9 cellular contexts compared by ENCODE assay signal in genomic region chr12:49945394-49946080, GRCh38. TPM values are rescaled to one million over a fixed set of nuclear protein-coding genes. Genes with fewer than 3 reads are reported as not detected.
A peak's percentile ranks its signal among the peaks of the same experiment; 100 is the strongest.
DNase-seq lines count a peak whose midpoint lies in the region; ATAC-seq and TF ChIP-seq lines count a peak whose summit lies in the region.
"Had no signal": no experiment of that assay in that cellular context is flagged by ENCODE, and none has a peak within 500 bp of the region (broad histone marks: within the 10 kb centered on the region; RNA-seq: fewer than 3 reads in every experiment).

No MANE protein-coding gene starts in this region.

- H3K27me3 ChIP-seq in DOHH2 (ENCODE audit: control insufficient read depth, low read length) (no peaks in the 10 kb centered on the region), HAP-1 (ENCODE audit: low read depth) (no peaks in the 10 kb centered on the region), right lobe of liver (no peaks in the 10 kb centered on the region)

- TF ChIP-seq CTCF in DOHH2 (IDR thresholded peaks at IDR 0.05; ENCODE audit: low read depth, low read length, poor library complexity, severe bottlenecking): peak; percentile 94
- peak; percentile 72 to 97 (median 90) for TF ChIP-seq CTCF in right lobe of liver (IDR thresholded peaks at IDR 0.05)

- peak overlapping the region; percentile 67 for H3K4me3 ChIP-seq in DOHH2 (ENCODE audit: low read length)
- H3K4me3 ChIP-seq in HAP-1: peak overlapping the region; percentile 22
- H3K4me3 ChIP-seq in right lobe of liver: no peak overlapping the region

- no peaks in the 10 kb centered on the region for H4K20me1 ChIP-seq in DOHH2 (ENCODE audit: control insufficient read depth, insufficient read depth, low read depth, low read length)

- ATAC-seq in right lobe of liver: peak; percentile 97 to 98 (median 98)
- ATAC-seq in HG03039 (IDR thresholded peaks at IDR 0.05; ENCODE audit: unreplicated experiment): no peak

- H3K4me2 ChIP-seq in DOHH2 (ENCODE audit: low read length): peak overlapping the region; percentile 72

- no peaks in the 10 kb centered on the region for H3K9me2 ChIP-seq in DOHH2 (replicated peaks; ENCODE audit: control insufficient read depth, low read length)

- no peak for TF ChIP-seq POLR2A in right lobe of liver (IDR thresholded peaks at IDR 0.05)

- H3K36me3 ChIP-seq in DOHH2 (ENCODE audit: control insufficient read depth, low read length) (no peaks in the 10 kb centered on the region), HAP-1 (replicated peaks) (no peaks in the 10 kb centered on the region), right lobe of liver (no peaks in the 10 kb centered on the region)

- DNase-seq in HAP-1 (ENCODE audit: low spot score in 2 of 2): peak; percentile 88 to 95
- peak; percentile 81 for DNase-seq in NCI-H460 (ENCODE audit: extremely low read depth, low read depth)
- peak; percentile 77 to 81 for DNase-seq in activated CD4-positive, alpha-beta T cell treated with anti-CD3 and anti-CD28 coated beads, Interleukin-2, amount 50 U/mL, for 24 hours (ENCODE audit: low read depth in 1 of 2, low spot score in 1 of 2)
- peak; percentile 74 for DNase-seq in dedifferentiated amniotic fluid mesenchymal stem cell (ENCODE audit: extremely low spot score)
- peak; percentile 82 to 85 (median 83) for DNase-seq in right lobe of liver
- DNase-seq in stimulated activated CD4-positive, alpha-beta T cell treated with anti-CD3 and anti-CD28 coated beads, Interleukin-2, amount 100 ng/mL, for 48 hours: peak; percentile 91 to 92

- intact Hi-C loops in right lobe of liver (cut with DNase I): no loop called here

- 6% methylated on average over 28 of the region's 28 CpGs for WGBS in right lobe of liver (ENCODE audit: insufficient coverage, low coverage, low lambda C conversion rate, missing lambda C conversion rate)

- in situ Hi-C loops in HAP-1 (cut with MboI; ENCODE audit: low sequenced_read_pairs): no loop called here

- H3F3A ChIP-seq in DOHH2 (ENCODE audit: control insufficient read depth, insufficient read depth): 0 out of 2 replicates have a peak, but pooled peaks cover 2% of the 10 kb centered on the region

- H3K9me3 ChIP-seq in DOHH2 (ENCODE audit: control insufficient read depth, insufficient read depth, low read length) (no peaks in the 10 kb centered on the region), HAP-1 (no peaks in the 10 kb centered on the region), right lobe of liver (no peaks in the 10 kb centered on the region)

- H3K27ac ChIP-seq in DOHH2 (ENCODE audit: low read depth, low read length) (no peak overlapping the region), right lobe of liver (no peak overlapping the region)

- H3K4me1 ChIP-seq in DOHH2 (ENCODE audit: control insufficient read depth, low read length) (peaks cover 12% of the 10 kb centered on the region), HAP-1 (peaks cover 8% of the 10 kb centered on the region), right lobe of liver (peaks cover 0 to 7% (median 0%) of the 10 kb centered on the region in 4 donors)

- H3K79me2 ChIP-seq in DOHH2 (ENCODE audit: control insufficient read depth, low read length): no peaks in the 10 kb centered on the region

RNA-seq across cellular contexts. Expression of gene AQP2, which starts 5.0 kb away (rescaled TPM):
- not detected in 2 replicates for total RNA-seq in NCI-H460 (2014; rRNA removed; shearing (Covaris generic))
- polyA plus RNA-seq in NCI-H460 (2014; cell fraction: nucleus; rRNA removed): not detected in 2 replicates
- total RNA-seq in right lobe of liver: not detected
- total RNA-seq: subcutaneous adipose tissue had no signal

RNA-seq across cellular contexts. Expression of gene AQP5, which starts 16.1 kb away (rescaled TPM):
- total RNA-seq in NCI-H460 (2014; rRNA removed; shearing (Covaris generic)): not detected in 2 replicates
- polyA plus RNA-seq in NCI-H460 (2014; cell fraction: nucleus; rRNA removed): not detected in 2 replicates
- total RNA-seq in right lobe of liver: not detected
- total RNA-seq: subcutaneous adipose tissue had no signal

RNA-seq across cellular contexts. Expression of gene AQP6, which starts 27.2 kb away (rescaled TPM):
- total RNA-seq in NCI-H460 (2014; rRNA removed; shearing (Covaris generic)): 0.17 and 0.32 TPM in 2 replicates
- 0.54 and 0.68 TPM in 2 replicates for polyA plus RNA-seq in NCI-H460 (2014; cell fraction: nucleus; rRNA removed)
- under 1 TPM in 2 of 6 experiments, not detected in 4; 0.31 to 0.34 TPM for total RNA-seq in right lobe of liver

RNA-seq across cellular contexts. Expression of gene FAIM2, which starts 41.8 kb away (rescaled TPM):
- total RNA-seq in NCI-H460 (2014; rRNA removed; shearing (Covaris generic)): 0.06 and 0.45 TPM in 2 replicates
- polyA plus RNA-seq in NCI-H460 (2014; cell fraction: nucleus; rRNA removed): not detected in 2 replicates
- total RNA-seq in right lobe of liver: under 1 TPM in 1 of 6 experiments, not detected in 5; 0.16 TPM

Comparison
In these comparisons a context has a peak if more than half of its experiments do, and no peak if none do; other contexts are left out.
1. H3K4me3 ChIP-seq: peak in DOHH2 (single experiment) and HAP-1 (single experiment); none in right lobe of liver (0 of 3).
2. Peak in every context shown above with its lines, with median percentiles within 50 percentile points of each other: DNase-seq.